In the genomic region with DNA sequence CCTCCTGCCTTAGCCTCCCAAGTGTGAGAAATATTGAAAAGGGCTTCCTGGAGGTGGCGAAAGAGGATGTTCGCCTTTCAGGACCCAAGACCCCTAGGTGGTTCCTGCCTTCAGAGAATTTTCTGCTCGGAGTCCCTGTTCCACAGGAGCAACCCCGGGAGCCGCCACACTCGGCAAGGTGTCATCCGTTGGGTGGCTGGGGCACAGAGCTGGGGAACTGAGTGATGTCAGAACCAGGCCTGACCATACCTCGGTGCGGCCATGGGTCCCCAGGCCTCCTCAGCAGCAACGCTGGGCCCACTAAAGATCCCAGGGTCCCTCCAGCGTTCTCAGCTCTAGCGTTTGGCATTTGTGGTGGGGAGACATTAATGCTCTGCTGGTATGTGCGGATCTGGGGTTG, we compare ENCODE assay signal across 1 cellular context.
TF ChIP-seq lines count a peak whose summit lies in the region.

No MANE protein-coding gene starts in this region.

TF ChIP-seq in HCT116, 20 proteins besides CTCF, POLR2A, EP300 and RAD21 (continued from another document):
- TF ChIP-seq, protein P1, sequence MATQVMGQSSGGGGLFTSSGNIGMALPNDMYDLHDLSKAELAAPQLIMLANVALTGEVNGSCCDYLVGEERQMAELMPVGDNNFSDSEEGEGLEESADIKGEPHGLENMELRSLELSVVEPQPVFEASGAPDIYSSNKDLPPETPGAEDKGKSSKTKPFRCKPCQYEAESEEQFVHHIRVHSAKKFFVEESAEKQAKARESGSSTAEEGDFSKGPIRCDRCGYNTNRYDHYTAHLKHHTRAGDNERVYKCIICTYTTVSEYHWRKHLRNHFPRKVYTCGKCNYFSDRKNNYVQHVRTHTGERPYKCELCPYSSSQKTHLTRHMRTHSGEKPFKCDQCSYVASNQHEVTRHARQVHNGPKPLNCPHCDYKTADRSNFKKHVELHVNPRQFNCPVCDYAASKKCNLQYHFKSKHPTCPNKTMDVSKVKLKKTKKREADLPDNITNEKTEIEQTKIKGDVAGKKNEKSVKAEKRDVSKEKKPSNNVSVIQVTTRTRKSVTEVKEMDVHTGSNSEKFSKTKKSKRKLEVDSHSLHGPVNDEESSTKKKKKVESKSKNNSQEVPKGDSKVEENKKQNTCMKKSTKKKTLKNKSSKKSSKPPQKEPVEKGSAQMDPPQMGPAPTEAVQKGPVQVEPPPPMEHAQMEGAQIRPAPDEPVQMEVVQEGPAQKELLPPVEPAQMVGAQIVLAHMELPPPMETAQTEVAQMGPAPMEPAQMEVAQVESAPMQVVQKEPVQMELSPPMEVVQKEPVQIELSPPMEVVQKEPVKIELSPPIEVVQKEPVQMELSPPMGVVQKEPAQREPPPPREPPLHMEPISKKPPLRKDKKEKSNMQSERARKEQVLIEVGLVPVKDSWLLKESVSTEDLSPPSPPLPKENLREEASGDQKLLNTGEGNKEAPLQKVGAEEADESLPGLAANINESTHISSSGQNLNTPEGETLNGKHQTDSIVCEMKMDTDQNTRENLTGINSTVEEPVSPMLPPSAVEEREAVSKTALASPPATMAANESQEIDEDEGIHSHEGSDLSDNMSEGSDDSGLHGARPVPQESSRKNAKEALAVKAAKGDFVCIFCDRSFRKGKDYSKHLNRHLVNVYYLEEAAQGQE (IDR thresholded peaks at IDR 0.05; ENCODE audit: low read depth) = no peak
- TF ChIP-seq, protein P2, sequence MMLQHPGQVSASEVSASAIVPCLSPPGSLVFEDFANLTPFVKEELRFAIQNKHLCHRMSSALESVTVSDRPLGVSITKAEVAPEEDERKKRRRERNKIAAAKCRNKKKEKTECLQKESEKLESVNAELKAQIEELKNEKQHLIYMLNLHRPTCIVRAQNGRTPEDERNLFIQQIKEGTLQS (IDR thresholded peaks at IDR 0.05) = no peak
